Comparison of ENCODE assay signal across 12 cellular contexts in genomic region chr9:14307989-14308750, GRCh38. TPM values are rescaled to one million over a fixed set of nuclear protein-coding genes. Genes with fewer than 3 reads are reported as not detected.
DNase-seq lines count a peak whose midpoint lies in the region; ATAC-seq and TF ChIP-seq lines count a peak whose summit lies in the region.
"Had no signal": no experiment of that assay in that cellular context is flagged by ENCODE, and none has a peak within 500 bp of the region (broad histone marks: within the 10 kb centered on the region; RNA-seq: fewer than 3 reads in every experiment).

No MANE protein-coding gene starts in this region.

- ATAC-seq in left cardiac atrium (peak; percentile 52 to 72), GM18498 (IDR thresholded peaks at IDR 0.05; ENCODE audit: unreplicated experiment) (no peak), GM18907 (IDR thresholded peaks at IDR 0.05; ENCODE audit: unreplicated experiment) (no peak)

- TF ChIP-seq CTCF in GM13976 (IDR thresholded peaks at IDR 0.05; ENCODE audit: borderline replicate concordance, control extremely low read depth, extremely low read depth, insufficient read depth, missing control alignments) = no peak

- peak; percentile 69 for DNase-seq in Caki2 (ENCODE audit: low read depth)
- DNase-seq in astrocyte of the hippocampus (ENCODE audit: low read depth, low spot score) = peak; percentile 81
- no peak for DNase-seq in left cardiac atrium
- DNase-seq in putamen (ENCODE audit: low spot score) = peak; percentile 70
- no peak for DNase-seq in GM13976 (ENCODE audit: low spot score)
- DNase-seq in GM03348 (ENCODE audit: low spot score) = no peak
- DNase-seq: activated B cell treated with CpG ODN at 0.5 μM for 24 hours, IMR-90, naive B cell, NCI-H2171 had no signal

- intact Hi-C loops in left cardiac atrium (cut with DNase I) = loop anchor here in 1 of 2 donors (10.0 kb wide), 2 partner anchors 53 to 93 kb away; no protein-coding TSS in a partner anchor

- in situ Hi-C loops in Caki2 (cut with HindIII; ENCODE audit: low pct_unique_long_range_greater_than_20kb, low sequenced_read_pairs) = no loop called here
- in situ Hi-C loops in GM13976 (cut with MboI; ENCODE audit: low sequenced_read_pairs, unreplicated experiment) = no loop called here

RNA-seq across cellular contexts. Expression of gene NFIB, which starts 5.8 kb away (rescaled TPM):
- total RNA-seq in Caki2 (2014; rRNA removed; shearing (Covaris generic); ENCODE audit: low replicate concordance) = 15.4 and 16.4 TPM in 2 replicates
- 100 to 1,000 TPM; 110 to 118 TPM for total RNA-seq in left cardiac atrium
- total RNA-seq: activated B cell treated with CpG ODN at 0.5 μM for 24 hours had no signal

Comparison
In these comparisons a context has a peak if more than half of its experiments do, and no peak if none do; other contexts are left out.
1. DNase-seq: peak in Caki2 (single experiment), astrocyte of the hippocampus (single experiment) and putamen (single experiment); none in left cardiac atrium (single experiment), GM13976 (single experiment) and GM03348 (single experiment).
2. ATAC-seq: peak in left cardiac atrium (2 of 2); none in GM18498 (single experiment) and GM18907 (single experiment).